Comparison of ENCODE assay signal across 1 cellular context in the genomic region with DNA sequence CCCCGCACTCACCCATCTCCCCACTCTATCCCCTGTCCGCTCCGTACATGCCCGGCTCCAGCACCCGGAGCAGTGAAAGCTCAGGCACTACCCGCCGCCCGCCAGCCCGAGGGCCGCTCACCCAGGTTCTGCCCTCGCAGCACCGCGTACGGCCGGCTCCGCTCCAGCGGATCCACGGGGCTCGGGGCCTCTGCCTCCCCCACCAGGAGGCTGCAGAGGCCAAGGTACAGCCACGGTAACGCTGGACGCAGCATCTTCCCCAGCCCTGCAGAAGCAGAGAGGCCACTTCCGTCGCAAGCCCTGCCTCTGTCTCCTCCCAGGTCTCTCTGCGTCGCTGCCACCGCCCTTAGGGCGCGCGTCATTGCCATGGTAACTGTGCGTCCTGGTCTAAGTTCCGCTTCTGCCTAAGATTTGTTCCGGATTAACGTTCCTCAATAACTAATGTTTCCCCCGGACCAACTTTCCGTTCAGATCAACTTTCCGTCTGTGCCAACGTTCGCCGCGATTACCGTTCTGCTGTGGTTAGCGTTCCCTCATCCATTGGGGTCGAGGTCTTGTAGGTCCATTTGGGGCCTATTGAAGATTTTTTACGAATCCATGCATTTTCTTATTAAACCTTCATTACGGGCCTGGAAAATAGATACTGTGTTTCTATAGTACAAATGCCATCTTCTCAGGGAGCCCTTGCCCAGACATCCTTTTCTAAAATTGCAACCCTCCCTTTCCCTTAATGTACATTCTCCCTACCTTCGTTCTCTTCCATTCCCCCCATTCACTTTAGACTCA.
TF ChIP-seq lines count a peak whose summit lies in the region.

A gene with protein sequence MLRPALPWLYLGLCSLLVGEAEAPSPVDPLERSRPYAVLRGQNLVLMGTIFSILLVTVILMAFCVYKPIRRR (minus strand): TSS at position 281 of the 786 bp plus-strand sequence. CDS start 27 bp downstream, at position 254.

TF ChIP-seq in A549, 52 proteins besides CTCF, POLR2A, EP300 and RAD21 (continued from another document):
- TF ChIP-seq, protein P1, sequence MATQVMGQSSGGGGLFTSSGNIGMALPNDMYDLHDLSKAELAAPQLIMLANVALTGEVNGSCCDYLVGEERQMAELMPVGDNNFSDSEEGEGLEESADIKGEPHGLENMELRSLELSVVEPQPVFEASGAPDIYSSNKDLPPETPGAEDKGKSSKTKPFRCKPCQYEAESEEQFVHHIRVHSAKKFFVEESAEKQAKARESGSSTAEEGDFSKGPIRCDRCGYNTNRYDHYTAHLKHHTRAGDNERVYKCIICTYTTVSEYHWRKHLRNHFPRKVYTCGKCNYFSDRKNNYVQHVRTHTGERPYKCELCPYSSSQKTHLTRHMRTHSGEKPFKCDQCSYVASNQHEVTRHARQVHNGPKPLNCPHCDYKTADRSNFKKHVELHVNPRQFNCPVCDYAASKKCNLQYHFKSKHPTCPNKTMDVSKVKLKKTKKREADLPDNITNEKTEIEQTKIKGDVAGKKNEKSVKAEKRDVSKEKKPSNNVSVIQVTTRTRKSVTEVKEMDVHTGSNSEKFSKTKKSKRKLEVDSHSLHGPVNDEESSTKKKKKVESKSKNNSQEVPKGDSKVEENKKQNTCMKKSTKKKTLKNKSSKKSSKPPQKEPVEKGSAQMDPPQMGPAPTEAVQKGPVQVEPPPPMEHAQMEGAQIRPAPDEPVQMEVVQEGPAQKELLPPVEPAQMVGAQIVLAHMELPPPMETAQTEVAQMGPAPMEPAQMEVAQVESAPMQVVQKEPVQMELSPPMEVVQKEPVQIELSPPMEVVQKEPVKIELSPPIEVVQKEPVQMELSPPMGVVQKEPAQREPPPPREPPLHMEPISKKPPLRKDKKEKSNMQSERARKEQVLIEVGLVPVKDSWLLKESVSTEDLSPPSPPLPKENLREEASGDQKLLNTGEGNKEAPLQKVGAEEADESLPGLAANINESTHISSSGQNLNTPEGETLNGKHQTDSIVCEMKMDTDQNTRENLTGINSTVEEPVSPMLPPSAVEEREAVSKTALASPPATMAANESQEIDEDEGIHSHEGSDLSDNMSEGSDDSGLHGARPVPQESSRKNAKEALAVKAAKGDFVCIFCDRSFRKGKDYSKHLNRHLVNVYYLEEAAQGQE (IDR thresholded peaks at IDR 0.05) = no peak; the same call in 1 of the 2 replicates
- no peak for TF ChIP-seq CBX8 (IDR thresholded peaks at IDR 0.05)
- 0 out of 2 replicates have a peak, but pooled peaks have one; percentile 40 for TF ChIP-seq HOXB5 (CRISPR knock-in tag; IDR thresholded peaks at IDR 0.05)
- no peak for TF ChIP-seq CHD4 (IDR thresholded peaks at IDR 0.05; ENCODE audit: borderline replicate concordance)
- no peak for TF ChIP-seq HOXA7 (CRISPR knock-in tag; IDR thresholded peaks at IDR 0.05)
- TF ChIP-seq, protein P2, sequence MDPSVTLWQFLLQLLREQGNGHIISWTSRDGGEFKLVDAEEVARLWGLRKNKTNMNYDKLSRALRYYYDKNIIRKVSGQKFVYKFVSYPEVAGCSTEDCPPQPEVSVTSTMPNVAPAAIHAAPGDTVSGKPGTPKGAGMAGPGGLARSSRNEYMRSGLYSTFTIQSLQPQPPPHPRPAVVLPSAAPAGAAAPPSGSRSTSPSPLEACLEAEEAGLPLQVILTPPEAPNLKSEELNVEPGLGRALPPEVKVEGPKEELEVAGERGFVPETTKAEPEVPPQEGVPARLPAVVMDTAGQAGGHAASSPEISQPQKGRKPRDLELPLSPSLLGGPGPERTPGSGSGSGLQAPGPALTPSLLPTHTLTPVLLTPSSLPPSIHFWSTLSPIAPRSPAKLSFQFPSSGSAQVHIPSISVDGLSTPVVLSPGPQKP (IDR thresholded peaks at IDR 0.05; ENCODE audit: low read depth, low read length) = no peak
- TF ChIP-seq CEBPB (IDR thresholded peaks at IDR 0.05) = peak in 1 of 2 experiments; percentile 40; a peak in 2 of 4 replicates
- no peak for TF ChIP-seq ESRRA (IDR thresholded peaks at IDR 0.05; ENCODE audit: borderline replicate concordance, low read length)
- no peak for TF ChIP-seq HES2 (IDR thresholded peaks at IDR 0.05)
- TF ChIP-seq RFX5 (IDR thresholded peaks at IDR 0.05) = no peak
- TF ChIP-seq SREBF2 (IDR thresholded peaks at IDR 0.05) = no peak
- TF ChIP-seq HDAC2 (IDR thresholded peaks at IDR 0.05) = no peak
- TF ChIP-seq USF2 (IDR thresholded peaks at IDR 0.05) = no peak
- no peak for TF ChIP-seq CHD2 (IDR thresholded peaks at IDR 0.05; ENCODE audit: low read length, partially characterized antibody)
- TF ChIP-seq BCL3 (IDR thresholded peaks at IDR 0.05) = peak; percentile 72; the same call in 2 of the 3 replicates
- TF ChIP-seq POLR2AphosphoS2 (conservative IDR thresholded peaks at IDR 0.05; ENCODE audit: low read length) = no peak
- TF ChIP-seq, protein P3, sequence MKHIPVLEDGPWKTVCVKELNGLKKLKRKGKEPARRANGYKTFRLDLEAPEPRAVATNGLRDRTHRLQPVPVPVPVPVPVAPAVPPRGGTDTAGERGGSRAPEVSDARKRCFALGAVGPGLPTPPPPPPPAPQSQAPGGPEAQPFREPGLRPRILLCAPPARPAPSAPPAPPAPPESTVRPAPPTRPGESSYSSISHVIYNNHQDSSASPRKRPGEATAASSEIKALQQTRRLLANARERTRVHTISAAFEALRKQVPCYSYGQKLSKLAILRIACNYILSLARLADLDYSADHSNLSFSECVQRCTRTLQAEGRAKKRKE (CRISPR knock-in tag; IDR thresholded peaks at IDR 0.05; ENCODE audit: low read depth) = no peak
- peak; percentile 72; the same call in 1 of the 2 replicates for TF ChIP-seq HOXB13 (CRISPR knock-in tag; IDR thresholded peaks at IDR 0.05; ENCODE audit: low read depth)
- peak; percentile 24; the same call in 1 of the 2 replicates for TF ChIP-seq ZC3H11A (IDR thresholded peaks at IDR 0.05)
- no peak for TF ChIP-seq NFE2L2 (conservative IDR thresholded peaks at IDR 0.05; ENCODE audit: low read length)
- TF ChIP-seq EHF (CRISPR knock-in tag; IDR thresholded peaks at IDR 0.05) = no peak
- no peak for TF ChIP-seq RCOR1 (IDR thresholded peaks at IDR 0.05; ENCODE audit: low read depth, low read length)
- TF ChIP-seq SMC3 (IDR thresholded peaks at IDR 0.05) = 0 out of 3 replicates have a peak, but pooled peaks have one; percentile 28
- no peak for TF ChIP-seq KDM1A (IDR thresholded peaks at IDR 0.05; ENCODE audit: low read depth)
- TF ChIP-seq ZSCAN20 (CRISPR knock-in tag; IDR thresholded peaks at IDR 0.05) = no peak
- TF ChIP-seq MAFK (IDR thresholded peaks at IDR 0.05; ENCODE audit: partially characterized antibody) = no peak
